23 cellular contexts compared by ENCODE assay signal in the genomic region with DNA sequence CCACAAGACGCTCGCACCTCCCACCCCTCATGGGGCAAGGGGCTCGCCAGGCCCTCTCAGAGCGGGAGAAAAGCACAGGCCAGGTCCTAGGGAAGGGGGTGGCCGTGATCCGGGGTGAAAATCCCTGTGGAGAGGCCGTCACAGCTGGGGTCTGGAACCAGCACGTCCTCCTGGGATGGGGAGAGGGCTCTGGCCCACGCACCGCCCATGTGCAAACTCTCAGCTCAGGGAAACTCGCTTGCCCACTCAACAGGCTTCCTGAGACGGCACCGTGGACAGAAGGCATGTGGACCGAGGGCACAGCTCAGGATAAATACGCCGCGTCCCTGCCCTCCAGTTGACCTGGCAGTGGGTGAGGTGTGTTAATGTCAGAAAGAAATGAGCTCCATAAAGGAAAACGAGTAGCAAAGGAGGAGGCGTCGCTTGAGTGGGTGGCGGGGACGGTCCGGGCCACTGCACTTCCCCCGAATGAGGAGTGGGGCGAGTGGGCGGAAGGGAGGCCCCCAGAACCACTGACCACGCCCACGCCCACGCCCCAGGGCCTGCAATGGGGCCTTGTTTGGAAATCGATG. TPM values are rescaled to one million over a fixed set of nuclear protein-coding genes. Genes with fewer than 3 reads are reported as not detected.
DNase-seq lines count a peak whose midpoint lies in the region; ATAC-seq and TF ChIP-seq lines count a peak whose summit lies in the region.
"Had no signal": no experiment of that assay in that cellular context is flagged by ENCODE, and none has a peak within 500 bp of the region (broad histone marks: within the 10 kb centered on the region; RNA-seq: fewer than 3 reads in every experiment).

No MANE protein-coding gene starts in this region.

- H3K27me3 ChIP-seq in heart left ventricle (peaks cover 0 to 37% (median 21%) of the 10 kb centered on the region in 9 donors), neural progenitor cell (peaks cover 91% of the 10 kb centered on the region), Peyer's patch (peaks cover 0 to 2% of the 10 kb centered on the region in 2 donors)

- DNase-seq in heart left ventricle (peak in 3 of 5 donors; percentile 6 to 42 (median 17)), Right ventricle myocardium superior (no peak), chondrocyte (ENCODE audit: low spot score) (peak; percentile 85), neural progenitor cell (ENCODE audit: low spot score) (no peak), Peyer's patch (no peak), hypothalamus (lab: John Stamatoyannopoulos, UW) (no peak), mesenteric fat pad (ENCODE audit: low spot score) (no peak)
- DNase-seq: CD4-positive, CD25-positive, alpha-beta regulatory T cell; DMS153; DND-41; NCI-H1092; NCI-H1417 treated with DMSO at 0.1 percent for 48 hours; NCI-H187; NCI-H2081 treated with DMSO at 0.1 percent for 48 hours; NCI-H2171; NCI-H226; NCI-H510A; NCI-H69 had no signal

- H4K20me1 ChIP-seq in neural progenitor cell (ENCODE audit: low read depth) = no peaks in the 10 kb centered on the region

- H3K79me2 ChIP-seq in neural progenitor cell (ENCODE audit: low read depth) = no peaks in the 10 kb centered on the region

- no peak overlapping the region for H3K9ac ChIP-seq in neural progenitor cell

- H3K36me3 ChIP-seq in heart left ventricle = no peaks in the 10 kb centered on the region
- no peaks in the 10 kb centered on the region for H3K36me3 ChIP-seq in neural progenitor cell
- no peaks in the 10 kb centered on the region for H3K36me3 ChIP-seq in Peyer's patch

- H3K27me3 Mint-ChIP-seq in chondrocyte (ENCODE audit: low read depth) (peaks cover 41% of the 10 kb centered on the region), neural progenitor cell (ENCODE audit: insufficient read depth, low read depth) (peaks cover 25% of the 10 kb centered on the region)

- H3F3A ChIP-seq in neural progenitor cell (ENCODE audit: low read depth) = no peaks in the 10 kb centered on the region

- H3K4me2 ChIP-seq in neural progenitor cell = no peak overlapping the region

- H3K9me3 ChIP-seq in heart left ventricle (no peaks in the 10 kb centered on the region), neural progenitor cell (ENCODE audit: low read depth) (no peaks in the 10 kb centered on the region), Peyer's patch (no peaks in the 10 kb centered on the region)

- no peak overlapping the region for H2AFZ ChIP-seq in neural progenitor cell (replicated peaks)

- no peak for TF ChIP-seq CTCF in heart left ventricle (IDR thresholded peaks at IDR 0.05)
- no peak for TF ChIP-seq CTCF in chondrocyte (IDR thresholded peaks at IDR 0.05)
- no peak for TF ChIP-seq CTCF in neural progenitor cell (IDR thresholded peaks at IDR 0.05)
- TF ChIP-seq CTCF in Peyer's patch (IDR thresholded peaks at IDR 0.05) = no peak

- no peaks in the 10 kb centered on the region for H3K4me1 ChIP-seq in heart left ventricle
- H3K4me1 ChIP-seq in neural progenitor cell = no peaks in the 10 kb centered on the region
- H3K4me1 ChIP-seq in Peyer's patch = no peaks in the 10 kb centered on the region

- H3K27ac Mint-ChIP-seq in chondrocyte (ENCODE audit: unreplicated experiment) = no peak overlapping the region
- no peak overlapping the region for H3K27ac Mint-ChIP-seq in neural progenitor cell
- H3K27ac Mint-ChIP-seq: CD4-positive, CD25-positive, alpha-beta regulatory T cell; IgD-negative memory B cell had no signal

- 63 to 76% (median 70%) methylated on average over 26 to 30 of the region's 30 CpGs for WGBS in heart left ventricle, 4 donors

- H3K27ac ChIP-seq in heart left ventricle (no peak overlapping the region), neural progenitor cell (no peak overlapping the region), Peyer's patch (no peak overlapping the region)
- H3K27ac ChIP-seq: 22Rv1, RWPE1 had no signal

- ATAC-seq in heart left ventricle (peak in 1 of 4 donors; percentile 20), Right ventricle myocardium superior (ENCODE audit: poor library complexity) (no peak)
- ATAC-seq: SK-N-SH treated with all-trans-retinoic acid at 6 μM for 48 hours had no signal

- intact Hi-C loops in heart left ventricle (cut with DNase I) = no loop called here
- intact Hi-C loops in Right ventricle myocardium superior (cut with DNase I) = no loop called here

- peaks cover 6% of the 10 kb centered on the region for H3K9me3 Mint-ChIP-seq in chondrocyte (ENCODE audit: low read depth)
- peaks cover 3% of the 10 kb centered on the region for H3K9me3 Mint-ChIP-seq in neural progenitor cell
- H3K9me3 Mint-ChIP-seq: IgD-negative memory B cell had no signal

- H3K4me3 ChIP-seq in heart left ventricle = no peak overlapping the region
- H3K4me3 ChIP-seq in neural progenitor cell = no peak overlapping the region
- no peak overlapping the region for H3K4me3 ChIP-seq in Peyer's patch

- H3K36me3 Mint-ChIP-seq in chondrocyte (ENCODE audit: low read depth) = no peaks in the 10 kb centered on the region
- H3K36me3 Mint-ChIP-seq in neural progenitor cell = no peaks in the 10 kb centered on the region
- H3K36me3 Mint-ChIP-seq: CD4-positive, CD25-positive, alpha-beta regulatory T cell; IgD-negative memory B cell had no signal

- H3K4me1 Mint-ChIP-seq in chondrocyte (ENCODE audit: low read depth) (no peaks in the 10 kb centered on the region), neural progenitor cell (peaks cover 6% of the 10 kb centered on the region)
- H3K4me1 Mint-ChIP-seq: CD4-positive, CD25-positive, alpha-beta regulatory T cell; IgD-negative memory B cell had no signal

- TF ChIP-seq POLR2A in heart left ventricle (IDR thresholded peaks at IDR 0.05) (no peak), Peyer's patch (IDR thresholded peaks at IDR 0.05) (no peak)

- no peak overlapping the region for H3K4me3 Mint-ChIP-seq in chondrocyte (ENCODE audit: unreplicated experiment)
- peak overlapping the region; percentile 44 for H3K4me3 Mint-ChIP-seq in neural progenitor cell
- H3K4me3 Mint-ChIP-seq: CD4-positive, CD25-positive, alpha-beta regulatory T cell; IgD-negative memory B cell had no signal

RNA-seq across cellular contexts. Expression of a gene that starts 57.6 kb away (rescaled TPM):
- 10 to 100 TPM in 1 of 9 donors, not detected in 8; 10.3 TPM for total RNA-seq in heart left ventricle
- polyA plus RNA-seq in heart left ventricle = not detected
- not detected for total RNA-seq in Right ventricle myocardium superior
- 0.15 to 0.29 TPM in 2 of 3 replicates, not detected in the other for total RNA-seq in chondrocyte
- total RNA-seq in neural progenitor cell (ENCODE audit: low replicate concordance) = 0.34 TPM in 1 of 2 replicates, not detected in the other
- not detected for total RNA-seq in Peyer's patch
- not detected for total RNA-seq in mesenteric fat pad
- polyA plus RNA-seq: BJ had no signal

Comparison
In these comparisons a context has a peak if more than half of its experiments do, and no peak if none do; other contexts are left out.
1. DNase-seq: peak in heart left ventricle (3 of 5) and chondrocyte (single experiment); none in Right ventricle myocardium superior (single experiment), neural progenitor cell (single experiment), Peyer's patch (0 of 3), hypothalamus (0 of 51) and mesenteric fat pad (single experiment).